26 cellular contexts compared by ENCODE assay signal in genomic region chr19:3031607-3031867, GRCh38.
"Had no signal": no experiment of that assay in that cellular context is flagged by ENCODE, and none has a peak within 500 bp of the region (broad histone marks: within the 10 kb centered on the region; RNA-seq: fewer than 3 reads in every experiment).

No MANE protein-coding gene starts in this region.

- H3K27ac Mint-ChIP-seq: activated CD8-positive, alpha-beta T cell treated with anti-CD3 and anti-CD28 coated beads, Interleukin-2, amount 10 ng/mL, durations not matched to agents 7 days and 5 days; activated naive CD8-positive, alpha-beta T cell treated with anti-CD3 and anti-CD28 coated beads, Interleukin-2, amount 50 U/mL, for 24 hours; activated T-helper 1 cell treated with anti-CD3 and anti-CD28 coated beads, Interleukin-12 subunit alpha, Interleukin-12 subunit beta, Interleukin-2, Interleukin-4 antibody, amounts not matched to agents 30 ng/mL and 10 ng/mL and 1 ng/mL, durations not matched to agents 14 hours and 24 hours and 36 hours; dendritic cell treated with granulocyte-macrophage colony-stimulating factor and Interleukin-4, amounts not matched to agents 40 ng/mL and 50 ng/mL, for 4 days; nephron progenitor cell; T-helper 2 cell treated with Interferon-gamma antibody and Interleukin-4, amounts not matched to agents 5 μg/mL and 100 μg/mL, for 36 hours had no signal

- H3K4me3 Mint-ChIP-seq: activated CD8-positive, alpha-beta T cell treated with anti-CD3 and anti-CD28 coated beads, Interleukin-2, amount 10 ng/mL, durations not matched to agents 7 days and 5 days; activated naive CD8-positive, alpha-beta T cell treated with anti-CD3 and anti-CD28 coated beads, Interleukin-2, amount 50 U/mL, for 24 hours; activated T-helper 1 cell treated with anti-CD3 and anti-CD28 coated beads, Interleukin-12 subunit alpha, Interleukin-12 subunit beta, Interleukin-2, Interleukin-4 antibody, amounts not matched to agents 30 ng/mL and 10 ng/mL and 1 ng/mL, durations not matched to agents 14 hours and 24 hours and 36 hours; dendritic cell treated with granulocyte-macrophage colony-stimulating factor and Interleukin-4, amounts not matched to agents 40 ng/mL and 50 ng/mL, for 4 days; nephron progenitor cell; T-helper 2 cell treated with Interferon-gamma antibody and Interleukin-4, amounts not matched to agents 5 μg/mL and 100 μg/mL, for 36 hours had no signal

- DNase-seq: activated CD4-positive, alpha-beta T cell treated with anti-CD3 and anti-CD28 coated beads, Interleukin-2, amount 50 U/mL, for 1 hour; activated CD4-positive, CD25-positive, alpha-beta regulatory T cell treated with anti-CD3 and anti-CD28 coated beads, Interleukin-2, amount 50 U/mL, for 72 hours; activated CD8-positive, alpha-beta T cell treated with anti-CD3 and anti-CD28 coated beads, Interleukin-2, amount 10 ng/mL, durations not matched to agents 7 days and 5 days; activated gamma-delta T cell; activated naive CD4-positive, alpha-beta T cell treated with anti-CD3 and anti-CD28 coated beads, Interleukin-2, amount 50 U/mL, for 16 hours; activated naive CD8-positive, alpha-beta T cell treated with anti-CD3 and anti-CD28 coated beads, Interleukin-2, amount 50 U/mL, for 24 hours; body of pancreas; effector CD4-positive, alpha-beta T cell; erythroblast; foreskin fibroblast; heart right ventricle; kidney; lower lobe of right lung; nephron progenitor cell; occipital lobe; spleen; stimulated activated CD4-positive, alpha-beta T cell treated with anti-CD3 and anti-CD28 coated beads, Interleukin-4, amount 100 ng/mL, for 1 hour; stimulated activated naive CD4-positive, alpha-beta T cell; upper lobe of right lung; WERI-Rb-1 had no signal

- H3K9me3 Mint-ChIP-seq: activated naive CD8-positive, alpha-beta T cell treated with anti-CD3 and anti-CD28 coated beads, Interleukin-2, amount 50 U/mL, for 24 hours; activated T-helper 1 cell treated with anti-CD3 and anti-CD28 coated beads, Interleukin-12 subunit alpha, Interleukin-12 subunit beta, Interleukin-2, Interleukin-4 antibody, amounts not matched to agents 30 ng/mL and 10 ng/mL and 1 ng/mL, durations not matched to agents 14 hours and 24 hours and 36 hours; dendritic cell treated with granulocyte-macrophage colony-stimulating factor and Interleukin-4, amounts not matched to agents 40 ng/mL and 50 ng/mL, for 4 days; T-helper 2 cell treated with Interferon-gamma antibody and Interleukin-4, amounts not matched to agents 5 μg/mL and 100 μg/mL, for 36 hours had no signal

- FAIRE-seq: endometrium, kidney had no signal

- H3K36me3 ChIP-seq: lower lobe of right lung, prostate gland, spleen, upper lobe of right lung, WERI-Rb-1 had no signal

- H3K27me3 ChIP-seq: body of pancreas, upper lobe of right lung had no signal

- H3K9me3 ChIP-seq: body of pancreas, heart right ventricle, lower lobe of right lung, prostate gland, spleen, upper lobe of right lung had no signal

- H3K27ac ChIP-seq: body of pancreas, heart right ventricle, lower lobe of right lung, spleen, upper lobe of right lung, WERI-Rb-1 had no signal

- ATAC-seq: activated CD8-positive, alpha-beta T cell treated with anti-CD3 and anti-CD28 coated beads, Interleukin-2, amount 10 ng/mL, durations not matched to agents 7 days and 5 days; activated naive CD8-positive, alpha-beta T cell treated with anti-CD3 and anti-CD28 coated beads, Interleukin-2, amount 50 U/mL, for 24 hours; body of pancreas; heart right ventricle; left lobe of liver; lower lobe of right lung; upper lobe of right lung had no signal

- H3K4me3 ChIP-seq: body of pancreas, heart right ventricle, lower lobe of right lung, prostate gland, spleen, upper lobe of right lung had no signal
